1 cellular context compared by ENCODE assay signal in the genomic region with DNA sequence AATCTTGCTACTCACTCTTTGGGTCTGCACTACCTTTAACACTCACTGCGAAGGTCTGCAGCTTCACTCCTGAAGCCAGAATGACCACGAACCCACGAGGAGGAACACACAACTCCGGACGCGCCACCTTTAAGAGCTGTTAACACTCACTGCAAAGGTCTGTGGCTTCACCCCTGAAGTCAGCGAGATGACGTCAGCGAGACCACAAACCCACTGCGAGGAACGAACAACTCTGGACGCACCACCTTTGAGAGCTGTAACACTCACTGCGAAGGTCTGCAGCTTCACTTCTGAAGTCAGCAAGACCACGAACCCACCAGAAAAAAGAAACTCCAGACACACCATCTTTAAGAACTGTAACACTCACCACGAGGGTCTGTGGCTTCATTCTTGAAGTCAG.
A peak's percentile ranks its signal among the peaks of the same experiment; 100 is the strongest.
TF ChIP-seq lines count a peak whose summit lies in the region.

No MANE protein-coding gene starts in this region.

TF ChIP-seq in K562, 482 proteins besides CTCF, POLR2A, EP300 and RAD21 (continued from another document):
- peak; percentile 19; the same call in 1 of the 2 replicates for TF ChIP-seq CREM (IDR thresholded peaks at IDR 0.05; ENCODE audit: low read depth)
